In genomic region chr20:57325632-57326356, GRCh38 we compare ENCODE assay signal across 16 cellular contexts. TPM values are rescaled to one million over a fixed set of nuclear protein-coding genes. Genes with fewer than 3 reads are reported as not detected.
DNase-seq lines count a peak whose midpoint lies in the region; ATAC-seq and TF ChIP-seq lines count a peak whose summit lies in the region.
"Had no signal": no experiment of that assay in that cellular context is flagged by ENCODE, and none has a peak within 500 bp of the region (broad histone marks: within the 10 kb centered on the region; RNA-seq: fewer than 3 reads in every experiment).

No MANE protein-coding gene starts in this region.

- H3K36me3 Mint-ChIP-seq in activated CD8-positive, alpha-beta T cell treated with anti-CD3 and anti-CD28 coated beads, Interleukin-2, amount 10 ng/mL, durations not matched to agents 7 days and 5 days (ENCODE audit: low read depth): no peaks in the 10 kb centered on the region
- H3K36me3 Mint-ChIP-seq in activated CD8-positive, alpha-beta T cell treated with anti-CD3 and anti-CD28 coated beads for 36 hours (ENCODE audit: low read depth): no peaks in the 10 kb centered on the region
- H3K36me3 Mint-ChIP-seq: CD8-positive, alpha-beta T cell had no signal

- H3K4me1 ChIP-seq in OCI-LY7 (ENCODE audit: insufficient read depth, low read length, poor library complexity, severe bottlenecking) (peaks cover 100% of the 10 kb centered on the region), esophagus (ENCODE audit: control insufficient read depth in 2 of 2, insufficient read depth in 2 of 2, low read length in 1 of 2) (peaks cover 2 to 13% of the 10 kb centered on the region in 2 donors), smooth muscle cell (ENCODE audit: low read depth) (peaks cover 13% of the 10 kb centered on the region), sigmoid colon (peaks cover 0 to 14% (median 11%) of the 10 kb centered on the region in 4 donors)

- H3K4me3 ChIP-seq in OCI-LY7 (ENCODE audit: low read depth, low read length, poor library complexity, severe bottlenecking) (peak overlapping the region; percentile 20), esophagus (ENCODE audit: low read depth in 1 of 2, low read length in 2 of 2) (no peak overlapping the region), smooth muscle cell (no peak overlapping the region), sigmoid colon (no peak overlapping the region)
- H3K4me3 ChIP-seq: BLaER1 had no signal

- no peak overlapping the region for H3K9ac ChIP-seq in smooth muscle cell (ENCODE audit: low read depth)
- H3K9ac ChIP-seq: BLaER1 had no signal

- no peaks in the 10 kb centered on the region for H3K36me3 ChIP-seq in OCI-LY7 (ENCODE audit: insufficient read depth, low read length)
- H3K36me3 ChIP-seq in esophagus (ENCODE audit: control insufficient read depth in 2 of 2, insufficient read depth in 2 of 2, low read length in 1 of 2): no peaks in the 10 kb centered on the region
- H3K36me3 ChIP-seq in smooth muscle cell (ENCODE audit: low read depth): no peaks in the 10 kb centered on the region
- H3K36me3 ChIP-seq in sigmoid colon: no peaks in the 10 kb centered on the region
- H3K36me3 ChIP-seq: BLaER1 had no signal

- CTCF ChIA-PET in activated CD8-positive, alpha-beta T cell treated with anti-CD3 and anti-CD28 coated beads, Interleukin-2, amount 10 ng/mL, durations not matched to agents 7 days and 5 days (lab: Charles Lee): no interaction called here
- CTCF ChIA-PET in activated CD8-positive, alpha-beta T cell treated with anti-CD3 and anti-CD28 coated beads for 36 hours (lab: Charles Lee): interaction anchor here (1.1 to 1.4 kb wide), 3 partner anchors 14 to 236 kb away, joined by 3 read pairs; no protein-coding TSS in a partner anchor
- CTCF ChIA-PET in OCI-LY7 (lab: Charles Lee; ENCODE audit: unreplicated experiment): interaction anchor here (1.0 kb wide), 1 partner anchor 236 kb away, joined by 4 read pairs; no protein-coding TSS in a partner anchor

- 73 to 78% methylated on average over 12 of the region's 12 CpGs for WGBS in esophagus, 2 donors
- 89% methylated on average over 12 of the region's 12 CpGs for WGBS in smooth muscle cell (ENCODE audit: low lambda C conversion rate)
- 85% methylated on average over 12 of the region's 12 CpGs for WGBS in sigmoid colon, 2 donors

- H3K27me3 ChIP-seq in esophagus (ENCODE audit: control insufficient read depth in 1 of 2, insufficient read depth in 2 of 2, low read length in 2 of 2) (no peaks in the 10 kb centered on the region), smooth muscle cell (ENCODE audit: low read depth) (peaks cover 7% of the 10 kb centered on the region), sigmoid colon (peaks cover 0 to 14% (median 3%) of the 10 kb centered on the region in 3 donors)

- intact Hi-C loops in activated CD8-positive, alpha-beta T cell treated with anti-CD3 and anti-CD28 coated beads for 36 hours (cut with micrococcal nuclease): no loop called here
- intact Hi-C loops in OCI-LY7 (cut with micrococcal nuclease; ENCODE audit: unreplicated experiment): no loop called here
- intact Hi-C loops in posterior vena cava (cut with DNase I): no loop called here
- intact Hi-C loops in sigmoid colon (cut with DNase I): no loop called here

- H4K20me1 ChIP-seq in OCI-LY7 (ENCODE audit: insufficient read depth, low read length): no peaks in the 10 kb centered on the region
- H4K20me1 ChIP-seq in smooth muscle cell (ENCODE audit: low read depth): no peaks in the 10 kb centered on the region
- H4K20me1 ChIP-seq: BLaER1 had no signal

- POLR2A ChIA-PET in activated CD8-positive, alpha-beta T cell treated with anti-CD3 and anti-CD28 coated beads, Interleukin-2, amount 10 ng/mL, durations not matched to agents 7 days and 5 days (lab: Charles Lee): no interaction called here
- POLR2A ChIA-PET in activated CD8-positive, alpha-beta T cell treated with anti-CD3 and anti-CD28 coated beads for 36 hours (lab: Charles Lee): no interaction called here
- POLR2A ChIA-PET in OCI-LY7 (lab: Charles Lee): interaction anchor here (0.6 to 3.7 kb wide), 9 partner anchors 10 to 458 kb away, joined by 3 to 27 read pairs (median 3); no protein-coding TSS in a partner anchor

- H3K27ac ChIP-seq in OCI-LY7 (ENCODE audit: low read depth, low read length, poor library complexity, severe bottlenecking) (peak overlapping the region; percentile 86), esophagus (ENCODE audit: low read depth in 2 of 2, low read length in 1 of 2) (peak overlapping the region; percentile 56 to 64), smooth muscle cell (ENCODE audit: low read depth) (peak overlapping the region; percentile 71), sigmoid colon (no peak overlapping the region)
- H3K27ac ChIP-seq: BLaER1 had no signal

- H3K4me3 Mint-ChIP-seq in activated CD8-positive, alpha-beta T cell treated with anti-CD3 and anti-CD28 coated beads, Interleukin-2, amount 10 ng/mL, durations not matched to agents 7 days and 5 days: no peak overlapping the region
- no peak overlapping the region for H3K4me3 Mint-ChIP-seq in activated CD8-positive, alpha-beta T cell treated with anti-CD3 and anti-CD28 coated beads for 36 hours
- H3K4me3 Mint-ChIP-seq: CD8-positive, alpha-beta T cell had no signal

- H3K9me3 Mint-ChIP-seq in activated CD8-positive, alpha-beta T cell treated with anti-CD3 and anti-CD28 coated beads, Interleukin-2, amount 10 ng/mL, durations not matched to agents 7 days and 5 days (ENCODE audit: insufficient read depth): no peaks in the 10 kb centered on the region
- no peaks in the 10 kb centered on the region for H3K9me3 Mint-ChIP-seq in activated CD8-positive, alpha-beta T cell treated with anti-CD3 and anti-CD28 coated beads for 36 hours

- peak overlapping the region; percentile 46; the same call in 1 of the 2 replicates for H2AFZ ChIP-seq in OCI-LY7 (ENCODE audit: low read length)
- H2AFZ ChIP-seq in smooth muscle cell (ENCODE audit: low read depth): no peak overlapping the region

- DNase-seq in activated CD8-positive, alpha-beta T cell treated with anti-CD3 and anti-CD28 coated beads, Interleukin-2, amount 10 ng/mL, durations not matched to agents 7 days and 5 days: peak; percentile 8
- DNase-seq in activated CD8-positive, alpha-beta T cell treated with anti-CD3 and anti-CD28 coated beads for 36 hours: no peak
- peak; percentile 75 for DNase-seq in OCI-LY7 (ENCODE audit: low spot score)
- DNase-seq in smooth muscle cell (lab: John Stamatoyannopoulos, UW; ENCODE audit: unreplicated experiment): no peak
- no peak for DNase-seq in posterior vena cava (ENCODE audit: low spot score)
- no peak for DNase-seq in A172 (ENCODE audit: low spot score)
- DNase-seq in sigmoid colon: no peak
- DNase-seq: NCI-H1694 treated with DMSO at 0.1 percent for 48 hours, NCI-H2227 treated with DMSO at 0.1 percent for 48 hours, NCI-H524 treated with DMSO at 0.1 percent for 48 hours, SIG-M5 had no signal

- H3K4me1 Mint-ChIP-seq in activated CD8-positive, alpha-beta T cell treated with anti-CD3 and anti-CD28 coated beads, Interleukin-2, amount 10 ng/mL, durations not matched to agents 7 days and 5 days (ENCODE audit: low read depth): no peaks in the 10 kb centered on the region
- no peaks in the 10 kb centered on the region for H3K4me1 Mint-ChIP-seq in activated CD8-positive, alpha-beta T cell treated with anti-CD3 and anti-CD28 coated beads for 36 hours (ENCODE audit: low read depth)

- no peaks in the 10 kb centered on the region for H3K9me2 ChIP-seq in OCI-LY7 (ENCODE audit: insufficient read depth, low read length)

- H3K4me2 ChIP-seq in OCI-LY7 (ENCODE audit: low read length) (peak overlapping the region; percentile 67), smooth muscle cell (no peak overlapping the region)

- peaks cover 10% of the 10 kb centered on the region for H3F3A ChIP-seq in smooth muscle cell (ENCODE audit: low read depth)

- no peak for TF ChIP-seq CTCF in activated CD8-positive, alpha-beta T cell treated with anti-CD3 and anti-CD28 coated beads for 36 hours (IDR thresholded peaks at IDR 0.05)
- TF ChIP-seq CTCF in OCI-LY7 (conservative IDR thresholded peaks at IDR 0.05; ENCODE audit: low read length) (no peak), smooth muscle cell (IDR thresholded peaks at IDR 0.05; ENCODE audit: borderline replicate concordance, insufficient read depth, poor library complexity, severe bottlenecking) (no peak), sigmoid colon (IDR thresholded peaks at IDR 0.05) (no peak)

- H3K79me2 ChIP-seq in OCI-LY7 (ENCODE audit: insufficient read depth, low read depth, low read length) (no peaks in the 10 kb centered on the region), smooth muscle cell (ENCODE audit: low read depth) (no peaks in the 10 kb centered on the region)

- H3K27ac Mint-ChIP-seq in activated CD8-positive, alpha-beta T cell treated with anti-CD3 and anti-CD28 coated beads, Interleukin-2, amount 10 ng/mL, durations not matched to agents 7 days and 5 days: no peak overlapping the region
- no peak overlapping the region for H3K27ac Mint-ChIP-seq in activated CD8-positive, alpha-beta T cell treated with anti-CD3 and anti-CD28 coated beads for 36 hours
- H3K27ac Mint-ChIP-seq: CD8-positive, alpha-beta T cell had no signal

- ATAC-seq in activated CD8-positive, alpha-beta T cell treated with anti-CD3 and anti-CD28 coated beads, Interleukin-2, amount 10 ng/mL, durations not matched to agents 7 days and 5 days: no peak
- no peak for ATAC-seq in activated CD8-positive, alpha-beta T cell treated with anti-CD3 and anti-CD28 coated beads for 36 hours
- ATAC-seq: CD8-positive, alpha-beta T cell had no signal

- BruUV-seq in OCI-LY7 (replicated peaks; lab: Mats Ljungman, UMichigan): no TSS peak

- no peaks in the 10 kb centered on the region for H3K9me3 ChIP-seq in OCI-LY7 (ENCODE audit: low read length)
- H3K9me3 ChIP-seq in esophagus (ENCODE audit: control insufficient read depth in 2 of 2, insufficient read depth in 1 of 2, low read depth in 1 of 2, low read length in 1 of 2): no peaks in the 10 kb centered on the region
- no peaks in the 10 kb centered on the region for H3K9me3 ChIP-seq in smooth muscle cell (replicated peaks; ENCODE audit: low read depth)
- no peaks in the 10 kb centered on the region for H3K9me3 ChIP-seq in sigmoid colon
- H3K9me3 ChIP-seq: BLaER1 had no signal

- no peak for TF ChIP-seq EP300 in sigmoid colon (IDR thresholded peaks at IDR 0.05)

- no peak for TF ChIP-seq POLR2A in sigmoid colon (IDR thresholded peaks at IDR 0.05)

- peaks cover 53% of the 10 kb centered on the region for H3K27me3 Mint-ChIP-seq in activated CD8-positive, alpha-beta T cell treated with anti-CD3 and anti-CD28 coated beads, Interleukin-2, amount 10 ng/mL, durations not matched to agents 7 days and 5 days (ENCODE audit: low read depth)
- peaks cover 20% of the 10 kb centered on the region for H3K27me3 Mint-ChIP-seq in activated CD8-positive, alpha-beta T cell treated with anti-CD3 and anti-CD28 coated beads for 36 hours

RNA-seq across cellular contexts. Expression of gene SPO11, which starts 3.8 kb away (rescaled TPM):
- not detected for total RNA-seq in activated CD8-positive, alpha-beta T cell treated with anti-CD3 and anti-CD28 coated beads, Interleukin-2, amount 10 ng/mL, durations not matched to agents 7 days and 5 days
- not detected for total RNA-seq in activated CD8-positive, alpha-beta T cell treated with anti-CD3 and anti-CD28 coated beads for 36 hours
- total RNA-seq in OCI-LY7 (2014; rRNA removed; shearing (Covaris generic)): not detected in 2 replicates
- not detected in 2 replicates for total RNA-seq in OCI-LY7 (2022)
- not detected for polyA plus RNA-seq in esophagus
- not detected in 2 replicates for total RNA-seq in smooth muscle cell
- not detected in 2 replicates for polyA plus RNA-seq in smooth muscle cell
- total RNA-seq in posterior vena cava: not detected
- total RNA-seq in A172 (2014; rRNA removed; shearing (Covaris generic)): not detected in 2 replicates
- total RNA-seq in sigmoid colon: not detected
- polyA plus RNA-seq in sigmoid colon: not detected
- total RNA-seq: CD8-positive, alpha-beta T cell; H4; RPMI7951 had no signal

RNA-seq across cellular contexts. Expression of gene RAE1, which starts 25.3 kb away (rescaled TPM):
- total RNA-seq in activated CD8-positive, alpha-beta T cell treated with anti-CD3 and anti-CD28 coated beads, Interleukin-2, amount 10 ng/mL, durations not matched to agents 7 days and 5 days: 10 to 100 TPM; 35.0 to 37.2 TPM
- total RNA-seq in activated CD8-positive, alpha-beta T cell treated with anti-CD3 and anti-CD28 coated beads for 36 hours: 10 to 100 TPM; 41.1 to 42.9 TPM
- 50.5 and 55.0 TPM in 2 replicates for total RNA-seq in OCI-LY7 (2014; rRNA removed; shearing (Covaris generic))
- total RNA-seq in OCI-LY7 (2022) (57.4 and 58.2 TPM in 2 replicates), smooth muscle cell (34.9 and 35.6 TPM in 2 replicates), posterior vena cava (10 to 100 TPM; 10.6 to 14.3 TPM), sigmoid colon (10 to 100 TPM; 13.6 to 20.9 (median 17.1) TPM)
- polyA plus RNA-seq in esophagus (10 to 100 TPM in 1 of 2 donors, 1 to 10 TPM in 1; 8.6 to 25.0 TPM), smooth muscle cell (53.5 and 61.7 TPM in 2 replicates), sigmoid colon (10 to 100 TPM; 13.8 to 18.3 (median 16.4) TPM)
- 42.8 and 56.5 TPM in 2 replicates for total RNA-seq in A172 (2014; rRNA removed; shearing (Covaris generic))

RNA-seq across cellular contexts. Expression of gene BMP7, which starts 59.4 kb away (rescaled TPM):
- total RNA-seq in activated CD8-positive, alpha-beta T cell treated with anti-CD3 and anti-CD28 coated beads, Interleukin-2, amount 10 ng/mL, durations not matched to agents 7 days and 5 days: not detected
- not detected for total RNA-seq in activated CD8-positive, alpha-beta T cell treated with anti-CD3 and anti-CD28 coated beads for 36 hours
- total RNA-seq in OCI-LY7 (2014; rRNA removed; shearing (Covaris generic)): 72.2 and 94.2 TPM in 2 replicates
- 2.2 and 3.7 TPM in 2 replicates for total RNA-seq in OCI-LY7 (2022)
- polyA plus RNA-seq in esophagus: 10 to 100 TPM; 17.6 to 28.7 TPM
- total RNA-seq in smooth muscle cell: 18.1 and 19.0 TPM in 2 replicates
- 28.3 and 37.3 TPM in 2 replicates for polyA plus RNA-seq in smooth muscle cell
- under 1 TPM in 1 of 2 donors, not detected in 1; 0.65 TPM for total RNA-seq in posterior vena cava
- total RNA-seq in A172 (2014; rRNA removed; shearing (Covaris generic)): 7.8 and 10.2 TPM in 2 replicates
- total RNA-seq in sigmoid colon: 1 to 10 TPM; 1.5 to 5.4 (median 3.5) TPM
- 1 to 10 TPM in 1 of 3 donors, under 1 TPM in 2; under 0.01 to 2.5 (median 0.69) TPM for polyA plus RNA-seq in sigmoid colon
- total RNA-seq: CD8-positive, alpha-beta T cell had no signal

Comparison
In these comparisons a context has a peak if more than half of its experiments do, and no peak if none do; other contexts are left out.
1. DNase-seq: peak in activated CD8-positive, alpha-beta T cell treated with anti-CD3 and anti-CD28 coated beads, Interleukin-2, amount 10 ng/mL, durations not matched to agents 7 days and 5 days (single experiment) and OCI-LY7 (single experiment); none in activated CD8-positive, alpha-beta T cell treated with anti-CD3 and anti-CD28 coated beads for 36 hours (single experiment), smooth muscle cell (single experiment), posterior vena cava (single experiment), A172 (single experiment) and sigmoid colon (single experiment).
2. H3K27ac ChIP-seq: peak in OCI-LY7 (single experiment), esophagus (2 of 2) and smooth muscle cell (single experiment); none in sigmoid colon (0 of 4).